In genomic region chr2:88638123-88638650, GRCh38 we compare ENCODE assay signal across 17 cellular contexts. TPM values are rescaled to one million over a fixed set of nuclear protein-coding genes. Genes with fewer than 3 reads are reported as not detected.
DNase-seq lines count a peak whose midpoint lies in the region; ATAC-seq and TF ChIP-seq lines count a peak whose summit lies in the region.
"Had no signal": no experiment of that assay in that cellular context is flagged by ENCODE, and none has a peak within 500 bp of the region (broad histone marks: within the 10 kb centered on the region; RNA-seq: fewer than 3 reads in every experiment).

No MANE protein-coding gene starts in this region.

- H2AFZ ChIP-seq in MM.1S (ENCODE audit: low read length): no peak overlapping the region

- no peak for ATAC-seq in HG02610 (IDR thresholded peaks at IDR 0.05; ENCODE audit: unreplicated experiment)

- H3K27ac Mint-ChIP-seq in activated CD4-positive, alpha-beta T cell treated with anti-CD3 and anti-CD28 coated beads, Interleukin-2, amount 10 ng/mL, durations not matched to agents 7 days and 5 days: peak overlapping the region; percentile 9
- peak overlapping the region; percentile 22 for H3K27ac Mint-ChIP-seq in activated naive CD8-positive, alpha-beta T cell
- H3K27ac Mint-ChIP-seq: activated B cell treated with CpG ODN at 0.5 μM for 24 hours had no signal

- no peak overlapping the region for H2BK5ac ChIP-seq in mesendoderm (ENCODE audit: low read length)

- no peaks in the 10 kb centered on the region for H4K20me1 ChIP-seq in MM.1S (ENCODE audit: insufficient read depth, low read length)

- no peak overlapping the region for H2BK15ac ChIP-seq in mesendoderm (replicated peaks; ENCODE audit: low read depth)

- no peak overlapping the region for H3K18ac ChIP-seq in mesendoderm (ENCODE audit: low read length)

- peaks cover 12% of the 10 kb centered on the region for H3K36me3 Mint-ChIP-seq in activated CD4-positive, alpha-beta T cell treated with anti-CD3 and anti-CD28 coated beads, Interleukin-2, amount 10 ng/mL, durations not matched to agents 7 days and 5 days (ENCODE audit: low read depth)
- H3K36me3 Mint-ChIP-seq in activated naive CD8-positive, alpha-beta T cell: no peaks in the 10 kb centered on the region

- H3K4me3 Mint-ChIP-seq in activated CD4-positive, alpha-beta T cell treated with anti-CD3 and anti-CD28 coated beads, Interleukin-2, amount 10 ng/mL, durations not matched to agents 7 days and 5 days: no peak overlapping the region
- peak overlapping the region; percentile 23 for H3K4me3 Mint-ChIP-seq in activated naive CD8-positive, alpha-beta T cell
- H3K4me3 Mint-ChIP-seq: activated B cell treated with CpG ODN at 0.5 μM for 24 hours had no signal

- no peaks in the 10 kb centered on the region for H3K36me3 ChIP-seq in MM.1S (replicated peaks; ENCODE audit: insufficient read depth, low read length)
- no peaks in the 10 kb centered on the region for H3K36me3 ChIP-seq in mesendoderm (ENCODE audit: control insufficient read depth, insufficient read depth, low read length)
- H3K36me3 ChIP-seq: SJCRH30, spleen had no signal

- peaks cover 12% of the 10 kb centered on the region for H3K9me3 Mint-ChIP-seq in activated CD4-positive, alpha-beta T cell treated with anti-CD3 and anti-CD28 coated beads, Interleukin-2, amount 10 ng/mL, durations not matched to agents 7 days and 5 days
- H3K9me3 Mint-ChIP-seq in activated naive CD8-positive, alpha-beta T cell (ENCODE audit: low read depth): peaks cover 4% of the 10 kb centered on the region

- H4K8ac ChIP-seq in mesendoderm (ENCODE audit: low read depth, low read length): no peak overlapping the region

- H3K79me1 ChIP-seq in mesendoderm (ENCODE audit: low read length): no peaks in the 10 kb centered on the region

- no peaks in the 10 kb centered on the region for H3K9me3 ChIP-seq in MM.1S (replicated peaks; ENCODE audit: insufficient read depth, low read length)
- H3K9me3 ChIP-seq: SJCRH30 had no signal

- peaks cover 34% of the 10 kb centered on the region for H3K4me1 Mint-ChIP-seq in activated CD4-positive, alpha-beta T cell treated with anti-CD3 and anti-CD28 coated beads, Interleukin-2, amount 10 ng/mL, durations not matched to agents 7 days and 5 days
- H3K4me1 Mint-ChIP-seq in activated naive CD8-positive, alpha-beta T cell (ENCODE audit: low read depth): peaks cover 19% of the 10 kb centered on the region
- H3K4me1 Mint-ChIP-seq: activated B cell treated with CpG ODN at 0.5 μM for 24 hours had no signal

- H3K79me2 ChIP-seq in MM.1S (ENCODE audit: low read length): no peaks in the 10 kb centered on the region
- no peaks in the 10 kb centered on the region for H3K79me2 ChIP-seq in mesendoderm (ENCODE audit: control insufficient read depth, insufficient read depth, low read length)

- no peak overlapping the region for H3K56ac ChIP-seq in mesendoderm (ENCODE audit: low read length)

- H3K4me2 ChIP-seq in MM.1S (ENCODE audit: low read depth, low read length): peak overlapping the region; percentile 45
- no peak overlapping the region for H3K4me2 ChIP-seq in mesendoderm (ENCODE audit: low read length)

- H3K9me2 ChIP-seq in MM.1S (replicated peaks; ENCODE audit: insufficient read depth, low read length): no peaks in the 10 kb centered on the region

- no peak overlapping the region for H4K5ac ChIP-seq in mesendoderm (ENCODE audit: low read length)

- H3K4me3 ChIP-seq in MM.1S (ENCODE audit: low read length) (0 out of 2 replicates have a peak overlapping the region, but pooled peaks have one; percentile 1), mesendoderm (ENCODE audit: low read length) (no peak overlapping the region)
- H3K4me3 ChIP-seq: SJCRH30, spleen had no signal

- no peak overlapping the region for H3K27ac ChIP-seq in MM.1S (ENCODE audit: low read length)
- no peak overlapping the region for H3K27ac ChIP-seq in mesendoderm (ENCODE audit: low read depth, low read length)
- H3K27ac ChIP-seq: SJCRH30, spleen had no signal

- H3K23ac ChIP-seq in mesendoderm (ENCODE audit: low read length): no peak overlapping the region

- H3F3A ChIP-seq in MM.1S (ENCODE audit: insufficient read depth, low read length): peaks cover 13% of the 10 kb centered on the region; the same call in 1 of the 2 replicates

- no peak overlapping the region for H2AK5ac ChIP-seq in mesendoderm (ENCODE audit: low read length)

- TF ChIP-seq CTCF in MM.1S (IDR thresholded peaks at IDR 0.05; ENCODE audit: low read length): no peak

- no peak for DNase-seq in activated CD4-positive, alpha-beta T cell treated with anti-CD3 and anti-CD28 coated beads, Interleukin-2, amount 10 ng/mL, durations not matched to agents 7 days and 5 days
- DNase-seq in activated CD4-positive, alpha-beta T cell treated with anti-CD3 and anti-CD28 coated beads for 4 hours: no peak
- DNase-seq in MM.1S (peak; percentile 53), mesendoderm (no peak), DMS79 treated with DMSO at 0.1 percent for 48 hours (lab: John Stamatoyannopoulos, UW) (no peak), iPS-NIHi7 (ENCODE audit: extremely low spot score) (no peak)
- DNase-seq: activated B cell treated with CpG ODN at 0.5 μM for 24 hours; activated naive CD4-positive, alpha-beta T cell; C1 segment of cervical spinal cord; effector memory CD4-positive, alpha-beta T cell; IMR-90; NCI-H2029 treated with DMSO at 0.1 percent for 48 hours; nucleus accumbens; SJCRH30; spleen had no signal

- no CpG with 5 or more reads among the region's 2 CpGs for WGBS in mesendoderm (ENCODE audit: extremely low coverage, insufficient coverage, low lambda C conversion rate)

- H3K9ac ChIP-seq in MM.1S (ENCODE audit: low read length) (no peak overlapping the region; the same call in 1 of the 2 replicates), mesendoderm (ENCODE audit: low read length) (no peak overlapping the region)

- H3K27me3 ChIP-seq in MM.1S (replicated peaks; ENCODE audit: insufficient read depth, low read length): no peaks in the 10 kb centered on the region
- H3K27me3 ChIP-seq in mesendoderm (ENCODE audit: insufficient read depth, low read length, poor library complexity): peaks cover 2% of the 10 kb centered on the region
- H3K27me3 ChIP-seq: SJCRH30, spleen had no signal

- CTCF ChIA-PET in activated CD4-positive, alpha-beta T cell treated with anti-CD3 and anti-CD28 coated beads, Interleukin-2, amount 10 ng/mL, durations not matched to agents 7 days and 5 days (lab: Charles Lee): interaction anchor here (0.7 to 1.1 kb wide), 3 partner anchors 9 to 54 kb away, joined by 3 read pairs; partner anchors contain the start of gene RPIA

- peaks cover 4% of the 10 kb centered on the region for H3K27me3 Mint-ChIP-seq in activated CD4-positive, alpha-beta T cell treated with anti-CD3 and anti-CD28 coated beads, Interleukin-2, amount 10 ng/mL, durations not matched to agents 7 days and 5 days
- peaks cover 2% of the 10 kb centered on the region for H3K27me3 Mint-ChIP-seq in activated naive CD8-positive, alpha-beta T cell
- H3K27me3 Mint-ChIP-seq: activated B cell treated with CpG ODN at 0.5 μM for 24 hours had no signal

- peak overlapping the region; percentile 54 for H2BK120ac ChIP-seq in mesendoderm (ENCODE audit: low read depth, low read length)

- POLR2A ChIA-PET in activated CD4-positive, alpha-beta T cell treated with anti-CD3 and anti-CD28 coated beads, Interleukin-2, amount 10 ng/mL, durations not matched to agents 7 days and 5 days (lab: Charles Lee): no interaction called here

- H3K4me1 ChIP-seq in MM.1S (ENCODE audit: low read length) (peaks cover 25% of the 10 kb centered on the region), mesendoderm (ENCODE audit: control insufficient read depth, low read depth, low read length) (peaks cover 2% of the 10 kb centered on the region)
- H3K4me1 ChIP-seq: SJCRH30 had no signal

- H3K4ac ChIP-seq in mesendoderm (ENCODE audit: low read depth, low read length): no peak overlapping the region

RNA-seq across cellular contexts. Expression of gene EIF2AK3, which starts 10.9 kb away (rescaled TPM):
- 10 to 100 TPM; 20.2 to 26.0 TPM for total RNA-seq in activated CD4-positive, alpha-beta T cell treated with anti-CD3 and anti-CD28 coated beads, Interleukin-2, amount 10 ng/mL, durations not matched to agents 7 days and 5 days
- 10.1 TPM for polyA plus RNA-seq in mesendoderm (2013, experiment 1 of 2)
- polyA plus RNA-seq in mesendoderm (2013, experiment 2 of 2): 11.4 TPM

RNA-seq across cellular contexts. Expression of gene RPIA, which starts 53.3 kb away (rescaled TPM):
- 10 to 100 TPM; 34.3 to 41.6 TPM for total RNA-seq in activated CD4-positive, alpha-beta T cell treated with anti-CD3 and anti-CD28 coated beads, Interleukin-2, amount 10 ng/mL, durations not matched to agents 7 days and 5 days
- polyA plus RNA-seq in mesendoderm (2013, experiment 1 of 2): 15.2 TPM
- polyA plus RNA-seq in mesendoderm (2013, experiment 2 of 2): 15.0 TPM
